In genomic region chr7:77657427-77658331, GRCh38 we compare ENCODE assay signal across 8 cellular contexts. TPM values are rescaled to one million over a fixed set of nuclear protein-coding genes. Genes with fewer than 3 reads are reported as not detected.
DNase-seq lines count a peak whose midpoint lies in the region; ATAC-seq and TF ChIP-seq lines count a peak whose summit lies in the region.

No MANE protein-coding gene starts in this region.

- H3K27ac ChIP-seq in A673 (ENCODE audit: low read depth, low read length, poor library complexity, severe bottlenecking) (no peak overlapping the region), KMS-11 (no peak overlapping the region), Panc1 (ENCODE audit: low read length) (no peak overlapping the region), dorsolateral prefrontal cortex (no peak overlapping the region)
- no peak overlapping the region for H3K27ac ChIP-seq in naive thymus-derived CD4-positive, alpha-beta T cell (ENCODE audit: low read depth, low read length)

- in situ Hi-C loops in Panc1 (cut with HindIII; ENCODE audit: low pct_unique_long_range_greater_than_20kb, low sequenced_read_pairs): no loop called here

- no peaks in the 10 kb centered on the region for H3K4me1 ChIP-seq in A673 (ENCODE audit: insufficient read depth, low read length, poor library complexity, severe bottlenecking)
- no peaks in the 10 kb centered on the region for H3K4me1 ChIP-seq in KMS-11 (ENCODE audit: low read depth, poor library complexity, severe bottlenecking)
- no peaks in the 10 kb centered on the region for H3K4me1 ChIP-seq in Panc1 (ENCODE audit: control insufficient read depth, insufficient read depth, low read length)
- H3K4me1 ChIP-seq in naive thymus-derived CD4-positive, alpha-beta T cell (ENCODE audit: control insufficient read depth in 2 of 2, insufficient read depth in 2 of 2, low read length in 2 of 2): no peaks in the 10 kb centered on the region

- H3K9ac ChIP-seq in KMS-11: no peak overlapping the region

- no peaks in the 10 kb centered on the region for H3K79me2 ChIP-seq in KMS-11 (ENCODE audit: insufficient read depth, low read depth)

- no peak overlapping the region for H3K4me3 Mint-ChIP-seq in naive thymus-derived CD4-positive, alpha-beta T cell

- H3K4me2 ChIP-seq in KMS-11: no peak overlapping the region

- no peaks in the 10 kb centered on the region for H4K20me1 ChIP-seq in KMS-11 (ENCODE audit: insufficient read depth)

- DNase-seq in A673 (ENCODE audit: low spot score) (peak; percentile 77), GM10266 (ENCODE audit: extremely low spot score) (peak; percentile 40), Panc1 (ENCODE audit: low read depth, low spot score) (no peak), dorsolateral prefrontal cortex (peak in 1 of 10 donors; percentile 23)
- DNase-seq in naive thymus-derived CD4-positive, alpha-beta T cell: peak in 7 of 9 donors; percentile 16 to 54 (median 44)

- intact Hi-C loops in A673 (cut with micrococcal nuclease; ENCODE audit: unreplicated experiment) (loop anchor here (1.0 to 10.0 kb wide), 4 partner anchors 102 to 357 kb away; no protein-coding TSS in a partner anchor), Panc1 (cut with micrococcal nuclease; ENCODE audit: unreplicated experiment) (loop anchor here (1.0 kb wide), 1 partner anchor 102 kb away; no protein-coding TSS in a partner anchor), dorsolateral prefrontal cortex (cut with DNase I) (loop anchor here in 1 of 2 donors (2.0 to 10.0 kb wide), 2 partner anchors 101 to 213 kb away; no protein-coding TSS in a partner anchor)
- intact Hi-C loops in naive thymus-derived CD4-positive, alpha-beta T cell (cut with micrococcal nuclease): loop anchor here (1.0 to 2.0 kb wide), 6 partner anchors 39 to 383 kb away; partner anchors contain the start of gene RSBN1L (in 2 of the 2)

- no peak overlapping the region for H3K4me3 ChIP-seq in A673 (ENCODE audit: low read depth, low read length, poor library complexity, severe bottlenecking)
- H3K4me3 ChIP-seq in KMS-11 (IDR thresholded peaks at IDR 0.05; ENCODE audit: insufficient read depth, low read depth, low read length): no peak overlapping the region
- no peak overlapping the region for H3K4me3 ChIP-seq in Panc1 (ENCODE audit: low read depth in 2 of 2, low read length in 2 of 2)
- no peak overlapping the region for H3K4me3 ChIP-seq in dorsolateral prefrontal cortex
- H3K4me3 ChIP-seq in naive thymus-derived CD4-positive, alpha-beta T cell (ENCODE audit: low read length): no peak overlapping the region

- H3K9me3 Mint-ChIP-seq in naive thymus-derived CD4-positive, alpha-beta T cell: no peaks in the 10 kb centered on the region

- H3K36me3 ChIP-seq in A673 (ENCODE audit: insufficient read depth, low read length, poor library complexity, severe bottlenecking) (no peaks in the 10 kb centered on the region), KMS-11 (ENCODE audit: insufficient read depth) (no peaks in the 10 kb centered on the region), Panc1 (ENCODE audit: control insufficient read depth, insufficient read depth, low read length) (0 out of 2 replicates have a peak, but pooled peaks cover 2% of the 10 kb centered on the region)
- no peaks in the 10 kb centered on the region for H3K36me3 ChIP-seq in naive thymus-derived CD4-positive, alpha-beta T cell (ENCODE audit: control insufficient read depth in 2 of 3, insufficient read depth in 3 of 3, low read length in 3 of 3)

- POLR2A ChIA-PET in A673 (lab: Charles Lee; ENCODE audit: low non-redundant PET) (no interaction called here), Panc1 (lab: Charles Lee) (interaction anchor here (0.7 kb wide), 1 partner anchor 154 kb away, joined by 3 read pairs; no protein-coding TSS in a partner anchor)
- POLR2A ChIA-PET in naive thymus-derived CD4-positive, alpha-beta T cell (lab: Charles Lee): interaction anchor here (0.7 kb wide), 2 partner anchors 17 to 101 kb away, joined by 3 to 4 read pairs; no protein-coding TSS in a partner anchor

- H3K9me3 ChIP-seq in A673 (ENCODE audit: low read depth, low read length, poor library complexity, severe bottlenecking) (no peaks in the 10 kb centered on the region), Panc1 (ENCODE audit: control insufficient read depth, insufficient read depth, low read depth, low read length) (no peaks in the 10 kb centered on the region)
- no peaks in the 10 kb centered on the region for H3K9me3 ChIP-seq in naive thymus-derived CD4-positive, alpha-beta T cell (ENCODE audit: control insufficient read depth in 2 of 3, low read length in 3 of 3)

- peak; percentile 65 for TF ChIP-seq CTCF in A673 (conservative IDR thresholded peaks at IDR 0.05; ENCODE audit: low read depth, low read length)
- TF ChIP-seq CTCF in GM10266 (IDR thresholded peaks at IDR 0.05; ENCODE audit: control insufficient read depth, insufficient read depth, low read depth, missing control alignments): peak; percentile 52
- TF ChIP-seq CTCF in KMS-11 (conservative IDR thresholded peaks at IDR 0.05; ENCODE audit: low read depth, low read length): peak; percentile 75
- TF ChIP-seq CTCF in Panc1 (IDR thresholded peaks at IDR 0.05): no peak
- TF ChIP-seq CTCF in dorsolateral prefrontal cortex (IDR thresholded peaks at IDR 0.05 in 54 of 56, conservative IDR thresholded peaks at IDR 0.05 in 2 of 56; ENCODE audit: low read depth in 1 of 56, partially characterized antibody in 56 of 56): peak; percentile 13 to 78 (median 54)

- no TSS peak for BruUV-seq in A673 (replicated peaks; lab: Mats Ljungman, UMichigan)
- no TSS peak for BruUV-seq in Panc1 (replicated peaks; lab: Mats Ljungman, UMichigan)

- H3K27me3 ChIP-seq in A673 (replicated peaks; ENCODE audit: insufficient read depth, low read depth, low read length, poor library complexity): no peaks in the 10 kb centered on the region
- H3K27me3 ChIP-seq in KMS-11 (ENCODE audit: insufficient read depth, low read depth): no peaks in the 10 kb centered on the region
- H3K27me3 ChIP-seq in Panc1 (ENCODE audit: control insufficient read depth, insufficient read depth, low read length): no peaks in the 10 kb centered on the region
- no peaks in the 10 kb centered on the region for H3K27me3 ChIP-seq in dorsolateral prefrontal cortex
- no peaks in the 10 kb centered on the region for H3K27me3 ChIP-seq in naive thymus-derived CD4-positive, alpha-beta T cell (ENCODE audit: control insufficient read depth in 2 of 2, insufficient read depth in 2 of 2, low read length in 2 of 2)

- H3K36me3 Mint-ChIP-seq in naive thymus-derived CD4-positive, alpha-beta T cell: no peaks in the 10 kb centered on the region

- H3K4me1 Mint-ChIP-seq in naive thymus-derived CD4-positive, alpha-beta T cell: no peaks in the 10 kb centered on the region

- CTCF ChIA-PET in A673 (lab: Charles Lee) (no interaction called here), Panc1 (lab: Charles Lee) (no interaction called here)
- CTCF ChIA-PET in naive thymus-derived CD4-positive, alpha-beta T cell (lab: Charles Lee): interaction anchor here (0.6 to 6.6 kb wide), 12 partner anchors 8 to 1657 kb away, joined by 3 to 67 read pairs (median 3); no protein-coding TSS in a partner anchor

- peak; percentile 56; the same call in 1 of the 2 replicates for ATAC-seq in Panc1
- ATAC-seq in naive thymus-derived CD4-positive, alpha-beta T cell: peak; percentile 69
- no peak for ATAC-seq in GM21737 (IDR thresholded peaks at IDR 0.05; ENCODE audit: unreplicated experiment)
- no peak for ATAC-seq in GM21367 (IDR thresholded peaks at IDR 0.05; ENCODE audit: unreplicated experiment)

- H3K27me3 Mint-ChIP-seq in naive thymus-derived CD4-positive, alpha-beta T cell: no peaks in the 10 kb centered on the region

- H3K27ac Mint-ChIP-seq in naive thymus-derived CD4-positive, alpha-beta T cell: no peak overlapping the region

- no peak overlapping the region for H2AFZ ChIP-seq in KMS-11 (ENCODE audit: low read depth)

RNA-seq across cellular contexts. Expression of gene RSBN1L, which starts 38.6 kb away (rescaled TPM):
- total RNA-seq in A673 (2021) (22.4 and 23.2 TPM in 2 replicates), Panc1 (2021; ENCODE audit: unreplicated experiment) (18.0 TPM), dorsolateral prefrontal cortex (10 to 100 TPM; 17.4 to 37.5 (median 26.3) TPM)
- polyA plus RNA-seq in Panc1 (2012; ENCODE audit: insufficient read length): 13.9 TPM
- total RNA-seq in naive thymus-derived CD4-positive, alpha-beta T cell: 10 to 100 TPM; 19.7 to 41.7 (median 30.8) TPM
- 1 to 10 TPM; 7.7 to 7.8 TPM for polyA plus RNA-seq in naive thymus-derived CD4-positive, alpha-beta T cell

Comparison
In these comparisons a context has a peak if more than half of its experiments do, and no peak if none do; other contexts are left out.
1. ATAC-seq: peak in Panc1 (single experiment) and naive thymus-derived CD4-positive, alpha-beta T cell (single experiment); none in GM21737 (single experiment) and GM21367 (single experiment).